Comparison of ENCODE assay signal across 8 cellular contexts in the genomic region with DNA sequence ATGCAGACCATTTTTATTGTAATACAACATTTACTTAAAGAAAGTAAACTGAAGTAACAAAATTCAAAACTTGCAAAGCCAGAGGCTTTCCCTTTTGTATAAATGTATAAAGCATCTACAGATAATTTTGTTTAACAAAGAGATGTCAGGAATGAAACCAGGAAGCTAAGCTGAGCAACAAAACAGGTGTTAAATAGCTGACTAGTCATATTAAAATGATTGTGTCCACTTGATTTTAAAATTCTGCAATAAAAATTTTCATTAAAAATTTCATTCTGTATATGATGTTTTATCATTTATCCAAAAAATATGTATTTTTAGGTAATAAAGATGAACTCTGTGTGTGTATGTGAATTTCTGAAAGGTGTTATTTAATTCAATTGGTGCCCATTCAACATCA.
"Had no signal": no experiment of that assay in that cellular context is flagged by ENCODE, and none has a peak within 500 bp of the region (broad histone marks: within the 10 kb centered on the region; RNA-seq: fewer than 3 reads in every experiment).

No MANE protein-coding gene starts in this region.

- H3K27ac ChIP-seq: HL-60 had no signal

- ATAC-seq: GM23338 had no signal

- H3K4me3 Mint-ChIP-seq: GM23338, H9, IgD-negative memory B cell had no signal

- H3K4me2 ChIP-seq: GM23338 had no signal

- DNase-seq: H9, HCEC 1CT, KG1 had no signal

- H3K4me3 ChIP-seq: GM23338 had no signal

- H3K9me3 Mint-ChIP-seq: GM23338, H9 had no signal

- H2AFZ ChIP-seq: GM23338 had no signal

- H3K36me3 Mint-ChIP-seq: IgD-negative memory B cell had no signal

- H3K27me3 Mint-ChIP-seq: IgD-negative memory B cell had no signal

- FAIRE-seq: H1, H54 had no signal

- H3K27ac Mint-ChIP-seq: GM23338, IgD-negative memory B cell had no signal
